Comparison of ENCODE assay signal across 8 cellular contexts in genomic region chr1:221740260-221740830, GRCh38. TPM values are rescaled to one million over a fixed set of nuclear protein-coding genes. Genes with fewer than 3 reads are reported as not detected.
DNase-seq lines count a peak whose midpoint lies in the region; ATAC-seq and TF ChIP-seq lines count a peak whose summit lies in the region.

No MANE protein-coding gene starts in this region.

- DNase-seq in GM06990 (ENCODE audit: extremely low read depth, insufficient read length), result no peak
- peak; percentile 69 for DNase-seq in NCI-H69 (lab: John Stamatoyannopoulos, UW)
- no peak for DNase-seq in fibroblast of pulmonary artery (ENCODE audit: low read depth)
- DNase-seq in retinal pigment epithelial cell (ENCODE audit: low read depth), result no peak
- DNase-seq in T-helper 1 cell, result no peak
- DNase-seq in NCI-H1436 treated with DMSO at 0.1 percent for 48 hours (lab: John Stamatoyannopoulos, UW), result no peak
- DNase-seq in SK-N-DZ (ENCODE audit: low spot score), result no peak

- H3K27me3 ChIP-seq in GM06990 (replicated peaks; ENCODE audit: control insufficient read depth, insufficient read depth, low read length), result no peaks in the 10 kb centered on the region

- ATAC-seq in HG02763 (IDR thresholded peaks at IDR 0.05; ENCODE audit: unreplicated experiment), result no peak

- H3K4me3 ChIP-seq in GM06990 (replicated peaks; ENCODE audit: low read depth, low read length) (peak overlapping the region; percentile 73), fibroblast of pulmonary artery (replicated peaks; ENCODE audit: low read depth, low read length) (peak overlapping the region; percentile 80), retinal pigment epithelial cell (ENCODE audit: low read length) (peak overlapping the region; percentile 97)

- H3K36me3 ChIP-seq in GM06990 (ENCODE audit: control insufficient read depth, insufficient read depth, low read length), result peaks cover 11% of the 10 kb centered on the region

- TF ChIP-seq CTCF in GM06990 (IDR thresholded peaks at IDR 0.05; ENCODE audit: insufficient read depth, low read length, poor library complexity, severe bottlenecking) (no peak), fibroblast of pulmonary artery (IDR thresholded peaks at IDR 0.05; ENCODE audit: low read length, missing control alignments) (no peak), retinal pigment epithelial cell (conservative IDR thresholded peaks at IDR 0.05; ENCODE audit: low read depth, low read length) (no peak)

RNA-seq across cellular contexts. Expression of gene DUSP10, which starts 1.5 kb away (rescaled TPM):
- 1.9 and 2.7 TPM in 2 replicates for polyA plus RNA-seq in SK-N-DZ (2014; cell fraction: cytosol; rRNA removed)
- 1.8 and 2.9 TPM in 2 replicates for polyA plus RNA-seq in SK-N-DZ (2014; cell fraction: nucleus; rRNA removed)
